8 cellular contexts compared by ENCODE assay signal in the genomic region with DNA sequence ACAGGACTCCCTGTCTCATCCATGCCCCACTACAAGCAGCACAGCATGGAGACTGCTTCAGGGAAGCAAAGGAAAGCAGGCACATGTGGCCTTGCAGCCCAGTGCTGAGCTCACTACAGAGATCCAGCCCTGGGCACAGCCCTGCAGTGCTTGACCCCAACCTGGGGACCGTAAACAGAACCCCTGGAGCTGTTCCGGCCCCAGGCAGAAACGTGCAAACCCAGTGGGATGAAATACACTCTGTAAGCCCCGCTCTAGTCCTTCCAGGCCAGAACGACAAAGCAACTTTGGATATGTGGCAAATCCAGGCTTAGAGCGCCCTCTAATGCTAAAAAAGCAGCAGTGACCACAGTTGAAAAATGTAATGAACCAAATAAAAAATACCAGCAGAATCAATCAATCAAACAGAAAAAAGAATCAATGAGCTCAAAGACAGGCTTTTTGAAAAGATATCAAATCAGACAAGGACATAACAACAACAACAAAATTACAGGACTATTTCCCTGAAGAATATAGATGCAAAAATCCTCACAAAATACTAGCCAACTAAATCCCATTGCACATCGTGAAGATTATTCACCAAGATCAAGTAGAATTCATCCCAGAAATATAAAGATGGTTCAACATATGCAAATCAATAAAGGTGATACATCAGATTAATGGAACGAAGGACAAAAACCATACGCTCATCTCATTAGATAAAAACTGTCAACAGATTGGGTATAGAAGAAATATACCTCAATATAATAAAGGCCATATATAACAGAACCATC. TPM values are rescaled to one million over a fixed set of nuclear protein-coding genes. Genes with fewer than 3 reads are reported as not detected.
DNase-seq lines count a peak whose midpoint lies in the region; ATAC-seq and TF ChIP-seq lines count a peak whose summit lies in the region.

No MANE protein-coding gene starts in this region.

- H2BK5ac ChIP-seq in neuronal stem cell (ENCODE audit: low read length), result no peak overlapping the region

- no peak overlapping the region for H4K8ac ChIP-seq in neuronal stem cell (ENCODE audit: low read depth, low read length)

- H3K79me2 ChIP-seq in OCI-LY7 (ENCODE audit: insufficient read depth, low read depth, low read length), result no peaks in the 10 kb centered on the region

- H3K23ac ChIP-seq in neuronal stem cell (ENCODE audit: low read depth, low read length, poor library complexity), result peak overlapping the region; percentile 37

- TF ChIP-seq CTCF in HL-60 (IDR thresholded peaks at IDR 0.05; ENCODE audit: insufficient read depth, low read length), result peak; percentile 54
- TF ChIP-seq CTCF in OCI-LY7 (conservative IDR thresholded peaks at IDR 0.05; ENCODE audit: low read length), result peak; percentile 93

- H3K9me3 ChIP-seq in OCI-LY7 (ENCODE audit: low read length), result no peaks in the 10 kb centered on the region
- H3K9me3 ChIP-seq in neuronal stem cell (replicated peaks in 1 of 2; ENCODE audit: control insufficient read depth in 2 of 2, insufficient read depth in 1 of 2, low read depth in 1 of 2, low read length in 2 of 2), result no peaks in the 10 kb centered on the region
- H3K9me3 ChIP-seq in MG63, result no peaks in the 10 kb centered on the region

- no peak overlapping the region for H2BK12ac ChIP-seq in neuronal stem cell (ENCODE audit: low read length)

- BruUV-seq in OCI-LY7 (replicated peaks; lab: Mats Ljungman, UMichigan), result no TSS peak

- no peaks in the 10 kb centered on the region for H3K27me3 ChIP-seq in HL-60 (ENCODE audit: insufficient read depth, poor library complexity, severe bottlenecking)
- H3K27me3 ChIP-seq in neuronal stem cell (ENCODE audit: control insufficient read depth in 3 of 3, insufficient read depth in 3 of 3, low read depth in 1 of 3, low read length in 3 of 3), result no peaks in the 10 kb centered on the region
- no peaks in the 10 kb centered on the region for H3K27me3 ChIP-seq in MG63

- peak overlapping the region; percentile 28 for H2AK5ac ChIP-seq in neuronal stem cell (ENCODE audit: low read depth, low read length)

- peak; percentile 38 for ATAC-seq in esophagus mucosa

- H3K4ac ChIP-seq in neuronal stem cell (ENCODE audit: low read length), result no peak overlapping the region

- H3K4me2 ChIP-seq in OCI-LY7 (ENCODE audit: low read length), result no peak overlapping the region
- no peak overlapping the region for H3K4me2 ChIP-seq in neuronal stem cell (ENCODE audit: insufficient read depth, low read length, poor library complexity, severe bottlenecking)

- H2AFZ ChIP-seq in OCI-LY7 (ENCODE audit: low read length) (no peak overlapping the region), neuronal stem cell (ENCODE audit: low read length) (peak overlapping the region; percentile 78)

- H3K79me1 ChIP-seq in neuronal stem cell (ENCODE audit: low read depth, low read length), result no peaks in the 10 kb centered on the region

- H3K4me3 ChIP-seq in HL-60 (replicated peaks; ENCODE audit: insufficient read depth, low read length), result no peak overlapping the region
- H3K4me3 ChIP-seq in OCI-LY7 (ENCODE audit: low read depth, low read length, poor library complexity, severe bottlenecking), result no peak overlapping the region
- no peak overlapping the region for H3K4me3 ChIP-seq in neuronal stem cell (ENCODE audit: low read length in 2 of 2)
- H3K4me3 ChIP-seq in MG63, result no peak overlapping the region

- no CpG with 5 or more reads among the region's 9 CpGs for WGBS in neuronal stem cell (ENCODE audit: extremely low coverage in 2 of 2, insufficient read length in 2 of 2, insufficient replicate concordance in 1 of 2), 2 donors

- no peaks in the 10 kb centered on the region for H3K9me2 ChIP-seq in OCI-LY7 (ENCODE audit: insufficient read depth, low read length)

- CTCF ChIA-PET in OCI-LY7 (lab: Charles Lee; ENCODE audit: unreplicated experiment), result interaction anchor here (1.3 kb wide), 1 partner anchor 273 kb away, joined by 3 read pairs; no protein-coding TSS in a partner anchor

- intact Hi-C loops in OCI-LY7 (cut with micrococcal nuclease; ENCODE audit: unreplicated experiment), result loop anchor here (1.0 to 10.0 kb wide), 4 partner anchors 162 to 274 kb away; a partner anchor contains a TSS
- intact Hi-C loops in posterior vena cava (cut with DNase I), result no loop called here

- no peak overlapping the region for H4K91ac ChIP-seq in neuronal stem cell (ENCODE audit: low read depth, low read length, poor library complexity)

- no peak overlapping the region for H3K27ac ChIP-seq in HL-60 (replicated peaks)
- H3K27ac ChIP-seq in OCI-LY7 (ENCODE audit: low read depth, low read length, poor library complexity, severe bottlenecking), result no peak overlapping the region
- H3K27ac ChIP-seq in neuronal stem cell (replicated peaks; ENCODE audit: low read length), result no peak overlapping the region

- no peak overlapping the region for H2BK120ac ChIP-seq in neuronal stem cell (ENCODE audit: low read depth, low read length)

- no peak overlapping the region for H2BK15ac ChIP-seq in neuronal stem cell (ENCODE audit: low read length)

- POLR2A ChIA-PET in OCI-LY7 (lab: Charles Lee), result no interaction called here

- H3K9ac ChIP-seq in neuronal stem cell (ENCODE audit: low read depth, low read length, poor library complexity), result no peak overlapping the region

- DNase-seq in SIG-M5 treated with dmso at 0.1 percent for 504 hours (lab: John Stamatoyannopoulos, UW; ENCODE audit: unreplicated experiment) (peak; percentile 53), SIG-M5 (lab: John Stamatoyannopoulos, UW) (no peak), HL-60 (ENCODE audit: low read depth in 1 of 2, low spot score in 1 of 2) (peak in 1 of 2 experiments; percentile 48), OCI-LY7 (ENCODE audit: low spot score) (peak; percentile 59), neuronal stem cell (ENCODE audit: low spot score) (peak; percentile 57), posterior vena cava (ENCODE audit: low spot score) (no peak), MG63 (no peak)

- H3K4me1 ChIP-seq in OCI-LY7 (ENCODE audit: insufficient read depth, low read length, poor library complexity, severe bottlenecking) (no peaks in the 10 kb centered on the region), neuronal stem cell (ENCODE audit: control insufficient read depth in 2 of 2, insufficient read depth in 1 of 2, low read depth in 1 of 2, low read length in 2 of 2) (peaks cover 0 to 2% of the 10 kb centered on the region in 2 donors)

- H3K36me3 ChIP-seq in OCI-LY7 (ENCODE audit: insufficient read depth, low read length) (no peaks in the 10 kb centered on the region), neuronal stem cell (replicated peaks in 1 of 2; ENCODE audit: control insufficient read depth in 2 of 2, insufficient read depth in 2 of 2, low read length in 2 of 2) (peaks cover 0 to 3% of the 10 kb centered on the region in 2 donors), MG63 (no peaks in the 10 kb centered on the region)

- no peaks in the 10 kb centered on the region for H4K20me1 ChIP-seq in OCI-LY7 (ENCODE audit: insufficient read depth, low read length)

- peak overlapping the region; percentile 1 for H3K14ac ChIP-seq in neuronal stem cell (ENCODE audit: low read length)

- H3K18ac ChIP-seq in neuronal stem cell (ENCODE audit: low read length), result peak overlapping the region; percentile 87

RNA-seq across cellular contexts. Expression of a gene that starts 45.6 kb away (rescaled TPM):
- total RNA-seq in OCI-LY7 (2014; rRNA removed; shearing (Covaris generic)), result 47.0 and 57.6 TPM in 2 replicates
- total RNA-seq in OCI-LY7 (2022) (52.7 and 64.4 TPM in 2 replicates), esophagus mucosa (6.7 TPM), posterior vena cava (10 to 100 TPM in 1 of 2 donors, 1 to 10 TPM in 1; 5.8 to 10.2 TPM)
- polyA plus RNA-seq in neuronal stem cell (2013, experiment 1 of 2), result 24.0 TPM
- polyA plus RNA-seq in neuronal stem cell (2013, experiment 2 of 2), result 24.1 TPM
- total RNA-seq in MG63 (2014; rRNA removed; shearing (Covaris generic); ENCODE audit: low replicate concordance), result 4.5 and 6.4 TPM in 2 replicates

Comparison
In these comparisons a context has a peak if more than half of its experiments do, and no peak if none do; other contexts are left out.
1. DNase-seq: peak in SIG-M5 treated with dmso at 0.1 percent for 504 hours (single experiment), OCI-LY7 (single experiment) and neuronal stem cell (single experiment); none in SIG-M5 (single experiment), posterior vena cava (single experiment) and MG63 (single experiment).